In genomic region chr1:85550784-85551516, GRCh38 we compare ENCODE assay signal across 1 cellular context.
TF ChIP-seq lines count a peak whose summit lies in the region.

No MANE protein-coding gene starts in this region.

TF ChIP-seq in HepG2, 621 proteins besides CTCF, POLR2A, EP300 and RAD21:
- TF ChIP-seq MXI1 (IDR thresholded peaks at IDR 0.05; ENCODE audit: borderline replicate concordance, low read depth, low read length) (no peak), PREB (CRISPR knock-in tag; IDR thresholded peaks at IDR 0.05) (no peak), TFDP2 (CRISPR knock-in tag; IDR thresholded peaks at IDR 0.05) (no peak), TMF1 (CRISPR knock-in tag; IDR thresholded peaks at IDR 0.05; ENCODE audit: low read depth) (no peak), ZNF550 (CRISPR knock-in tag; IDR thresholded peaks at IDR 0.05; ENCODE audit: borderline replicate concordance) (no peak), MAFF (IDR thresholded peaks at IDR 0.05; ENCODE audit: low read depth, low read length) (no peak), PHF20 (CRISPR knock-in tag; IDR thresholded peaks at IDR 0.05) (no peak), ZFP36L1 (CRISPR knock-in tag; IDR thresholded peaks at IDR 0.05) (no peak), RNF219 (CRISPR knock-in tag; IDR thresholded peaks at IDR 0.05) (no peak), ARID2 (CRISPR knock-in tag; IDR thresholded peaks at IDR 0.05; ENCODE audit: borderline replicate concordance) (no peak), MTF1 (CRISPR knock-in tag; IDR thresholded peaks at IDR 0.05) (no peak), ZNF10 (CRISPR knock-in tag; IDR thresholded peaks at IDR 0.05; ENCODE audit: borderline replicate concordance, low read depth) (no peak), ZNF512 (CRISPR knock-in tag; IDR thresholded peaks at IDR 0.05) (no peak)
